ENCODE assay signal across 24 cellular contexts in genomic region chr5:135086326-135086725, GRCh38. TPM values are rescaled to one million over a fixed set of nuclear protein-coding genes. Genes with fewer than 3 reads are reported as not detected.
DNase-seq lines count a peak whose midpoint lies in the region; ATAC-seq, FAIRE-seq and TF ChIP-seq lines count a peak whose summit lies in the region.
"Had no signal": no experiment of that assay in that cellular context is flagged by ENCODE, and none has a peak within 500 bp of the region (broad histone marks: within the 10 kb centered on the region; RNA-seq: fewer than 3 reads in every experiment).

No MANE protein-coding gene starts in this region.

- H2BK120ac ChIP-seq in H1 (replicated peaks; ENCODE audit: low read depth, low read length), result no peak overlapping the region

- no peak overlapping the region for H3K4ac ChIP-seq in H1 (replicated peaks; ENCODE audit: insufficient read length, low read depth, low read length)

- H3K18ac ChIP-seq in H1 (ENCODE audit: extremely low read depth, low read length), result no peak overlapping the region

- no peaks in the 10 kb centered on the region for H4K20me1 ChIP-seq in PC-9 (ENCODE audit: insufficient read depth)
- H4K20me1 ChIP-seq in H1 (replicated peaks in 1 of 2; ENCODE audit: control insufficient read depth in 1 of 2, insufficient read depth in 2 of 2, low read length in 2 of 2), result no peaks in the 10 kb centered on the region
- H4K20me1 ChIP-seq: BLaER1 treated with 17β-estradiol and CSF1 and Interleukin-3, amounts not matched to agents 10 nM and 100 nM had no signal

- WGBS in H1 (ENCODE audit: extremely low coverage in 1 of 2, insufficient coverage in 1 of 2, insufficient read length in 1 of 2, insufficient replicate concordance in 2 of 2, low coverage in 1 of 2, low lambda C conversion rate in 2 of 2, missing lambda C conversion rate in 1 of 2), 2 experiments, result 97% methylated on average over 8 of the region's 8 CpGs; no CpG with 5 or more reads in 1 of the 2 experiments

- peak overlapping the region; percentile 76 for H3K4me2 ChIP-seq in PC-9
- H3K4me2 ChIP-seq in H1 (ENCODE audit: insufficient read depth in 1 of 2, low read depth in 2 of 2, low read length in 2 of 2), result no peak overlapping the region
- H3K4me2 ChIP-seq: BLaER1 treated with 17β-estradiol and CSF1 and Interleukin-3, amounts not matched to agents 10 nM and 100 nM had no signal

- no peak overlapping the region for H2BK15ac ChIP-seq in H1 (ENCODE audit: low read length)

- H3K4me1 Mint-ChIP-seq in progenitor cell of endocrine pancreas (ENCODE audit: low read depth), result no peaks in the 10 kb centered on the region

- H3K36me3 ChIP-seq in PC-9 (ENCODE audit: low read depth) (peaks cover 5% of the 10 kb centered on the region; the same call in 1 of the 2 replicates), H1 (ENCODE audit: control insufficient read depth in 2 of 4, insufficient read depth in 4 of 4, low read length in 3 of 4) (no peaks in the 10 kb centered on the region)
- H3K36me3 ChIP-seq: BLaER1 treated with 17β-estradiol and CSF1 and Interleukin-3, amounts not matched to agents 10 nM and 100 nM; HAP-1 had no signal

- no peak for TF ChIP-seq RAD21 in H1 (IDR thresholded peaks at IDR 0.05 in 1 of 2, conservative IDR thresholded peaks at IDR 0.05 in 1 of 2; ENCODE audit: low read depth in 2 of 2, low read length in 2 of 2)

- no peaks in the 10 kb centered on the region for H3K9me2 ChIP-seq in PC-9 (ENCODE audit: insufficient read depth)

- no peak for ATAC-seq in sciatic nerve
- no peak for ATAC-seq in GM19397 (IDR thresholded peaks at IDR 0.05; ENCODE audit: unreplicated experiment)
- ATAC-seq: CD8-positive, alpha-beta T cell; HepG2 had no signal

- H3K27me3 ChIP-seq in PC-9 (ENCODE audit: insufficient read depth, low read depth), result no peaks in the 10 kb centered on the region
- no peaks in the 10 kb centered on the region; a peak in 1 of 7 replicates for H3K27me3 ChIP-seq in H1 (replicated peaks in 1 of 4; ENCODE audit: control insufficient read depth in 3 of 4, extremely low read depth in 1 of 4, insufficient read depth in 3 of 4, low read length in 3 of 4)
- H3K27me3 ChIP-seq: BLaER1 treated with 17β-estradiol and CSF1 and Interleukin-3, amounts not matched to agents 10 nM and 100 nM had no signal

- intact Hi-C loops in PC-9 (cut with micrococcal nuclease; ENCODE audit: unreplicated experiment), result loop anchor here (10.0 kb wide), 1 partner anchor 52 kb away; the partner anchor contains the start of gene PITX1
- intact Hi-C loops in sciatic nerve (cut with DNase I), result no loop called here

- no peak for TF ChIP-seq POLR2A in H1 (IDR thresholded peaks at IDR 0.05; ENCODE audit: control extremely low read depth in 1 of 2, low read depth in 2 of 2, low read length in 2 of 2)

- H3K27ac Mint-ChIP-seq in progenitor cell of endocrine pancreas, result no peak overlapping the region
- H3K27ac Mint-ChIP-seq: CD8-positive, alpha-beta T cell had no signal

- H3K14ac ChIP-seq in H1 (ENCODE audit: insufficient read length), result no peak overlapping the region

- TF ChIP-seq EP300 in H1 (IDR thresholded peaks at IDR 0.05; ENCODE audit: borderline replicate concordance in 1 of 2, low read depth in 2 of 2, low read length in 2 of 2), result no peak

- H2AK5ac ChIP-seq in H1 (ENCODE audit: low read depth, low read length), result no peak overlapping the region

- POLR2A ChIA-PET in PC-9 (lab: Charles Lee; ENCODE audit: unreplicated experiment) (interaction anchor here (0.7 kb wide), 1 partner anchor 102 kb away, joined by 6 read pairs; no protein-coding TSS in a partner anchor), H1 (lab: Charles Lee; ENCODE audit: partially characterized antibody) (no interaction called here)

- H3K79me1 ChIP-seq in H1 (ENCODE audit: low read depth, low read length), result no peaks in the 10 kb centered on the region

- peaks cover 2% of the 10 kb centered on the region for H3K36me3 Mint-ChIP-seq in progenitor cell of endocrine pancreas (ENCODE audit: insufficient read depth)
- H3K36me3 Mint-ChIP-seq: CD8-positive, alpha-beta T cell had no signal

- peaks cover 13% of the 10 kb centered on the region for H3K27me3 Mint-ChIP-seq in progenitor cell of endocrine pancreas

- H3K23ac ChIP-seq in H1 (ENCODE audit: insufficient read length), result no peak overlapping the region

- H4K5ac ChIP-seq in H1 (ENCODE audit: insufficient read length, low read depth, low read length), result no peak overlapping the region

- peaks cover 5% of the 10 kb centered on the region; the same call in 1 of the 2 replicates for H3K9me3 ChIP-seq in PC-9 (ENCODE audit: insufficient read depth, low read depth)
- peaks cover 0 to 4% of the 10 kb centered on the region in 2 experiments; a peak in 1 of 4 replicates for H3K9me3 ChIP-seq in H1 (ENCODE audit: insufficient read depth in 2 of 2, low read depth in 1 of 2, low read length in 1 of 2)
- H3K9me3 ChIP-seq: HAP-1 had no signal

- peaks cover 29% of the 10 kb centered on the region for H3F3A ChIP-seq in PC-9 (ENCODE audit: insufficient read depth, low read depth)

- H2BK12ac ChIP-seq in H1 (ENCODE audit: low read depth, low read length), result no peak overlapping the region

- H4K91ac ChIP-seq in H1 (replicated peaks; ENCODE audit: insufficient read length, low read length), result no peak overlapping the region

- TF ChIP-seq CTCF in PC-9 (conservative IDR thresholded peaks at IDR 0.05) (no peak), H1 (IDR thresholded peaks at IDR 0.05; ENCODE audit: control extremely low read depth in 1 of 3, insufficient read depth in 1 of 3, low read depth in 1 of 3, low read length in 3 of 3) (no peak), progenitor cell of endocrine pancreas (IDR thresholded peaks at IDR 0.05; ENCODE audit: unreplicated experiment) (no peak)

- FAIRE-seq in H1 (lab: Jason Lieb, UNC), result no peak
- FAIRE-seq: GM12891, HepG2 had no signal

- DNase-seq in PC-9, result no peak
- no peak for DNase-seq in H1 (ENCODE audit: low read depth in 1 of 2, low spot score in 2 of 2)
- peak; percentile 37 for DNase-seq in sciatic nerve (ENCODE audit: low spot score)
- no peak for DNase-seq in COLO829 (ENCODE audit: low spot score)
- no peak for DNase-seq in progenitor cell of endocrine pancreas (ENCODE audit: low spot score, unreplicated experiment)
- DNase-seq in activated effector memory CD4-positive, alpha-beta T cell treated with anti-CD3 and anti-CD28 coated beads, Interleukin-2, amount 50 U/mL, for 16 hours, result no peak
- DNase-seq: Calu3; CD8-positive, alpha-beta T cell; DMS153; KG1; NCI-H1092; NCI-H1436 treated with DMSO at 0.1 percent for 48 hours; NCI-H2029 treated with DMSO at 0.1 percent for 48 hours; NCI-H510A treated with DMSO at 0.1 percent for 48 hours; NCI-H82; SHP77 treated with DMSO at 0.1 percent for 48 hours had no signal

- no peak overlapping the region for H3K4me3 Mint-ChIP-seq in progenitor cell of endocrine pancreas (ENCODE audit: low read depth)
- H3K4me3 Mint-ChIP-seq: CD8-positive, alpha-beta T cell had no signal

- no TSS peak for BruUV-seq in PC-9 (replicated peaks; lab: Mats Ljungman, UMichigan)

- peaks cover 48% of the 10 kb centered on the region for H3K4me1 ChIP-seq in PC-9 (replicated peaks; ENCODE audit: insufficient read depth)
- H3K4me1 ChIP-seq in H1 (replicated peaks in 1 of 4; ENCODE audit: control insufficient read depth in 3 of 4, insufficient read depth in 4 of 4, low read length in 3 of 4), result no peaks in the 10 kb centered on the region
- H3K4me1 ChIP-seq: BLaER1 treated with 17β-estradiol and CSF1 and Interleukin-3, amounts not matched to agents 10 nM and 100 nM; HAP-1 had no signal

- no peak overlapping the region for H2AFZ ChIP-seq in PC-9
- H2AFZ ChIP-seq in H1 (ENCODE audit: low read length), result no peak overlapping the region
- H2AFZ ChIP-seq: GM23248 had no signal

- peak overlapping the region; percentile 97 for H3K27ac ChIP-seq in PC-9
- no peak overlapping the region for H3K27ac ChIP-seq in H1 (ENCODE audit: low read depth, low read length)
- H3K27ac ChIP-seq: BLaER1 treated with 17β-estradiol and CSF1 and Interleukin-3, amounts not matched to agents 10 nM and 100 nM; GM23248; HL-60; SK-N-MC had no signal

- H3K9me3 Mint-ChIP-seq in progenitor cell of endocrine pancreas (ENCODE audit: low read depth), result peaks cover 10% of the 10 kb centered on the region

- H3K79me2 ChIP-seq in PC-9 (ENCODE audit: low read depth) (no peaks in the 10 kb centered on the region), H1 (ENCODE audit: control insufficient read depth in 1 of 2, insufficient read depth in 2 of 2, low read length in 2 of 2) (no peaks in the 10 kb centered on the region)

- peak overlapping the region; percentile 3; the same call in 1 of the 2 replicates for H4K8ac ChIP-seq in H1 (ENCODE audit: extremely low read depth, insufficient read depth, low read length)

- H3K9ac ChIP-seq in H1 (replicated peaks in 1 of 4; ENCODE audit: extremely low read depth in 1 of 4, low read depth in 3 of 4, low read length in 3 of 4), result no peak overlapping the region
- H3K9ac ChIP-seq: BLaER1 treated with 17β-estradiol and CSF1 and Interleukin-3, amounts not matched to agents 10 nM and 100 nM; GM23248 had no signal

- CTCF ChIA-PET in PC-9 (lab: Charles Lee), result no interaction called here
- CTCF ChIA-PET in H1 (lab: Charles Lee; ENCODE audit: partially characterized antibody), result interaction anchor here (0.5 to 2.2 kb wide), 4 partner anchors 67 to 368 kb away, joined by 3 to 7 read pairs (median 3); no protein-coding TSS in a partner anchor

- H3K56ac ChIP-seq in H1 (replicated peaks; ENCODE audit: insufficient read length, low read depth, low read length), result no peak overlapping the region

- no peaks in the 10 kb centered on the region for H3K23me2 ChIP-seq in H1 (ENCODE audit: low read depth, low read length)

- no peak overlapping the region for H2BK20ac ChIP-seq in H1 (ENCODE audit: low read length)

- H3K4me3 ChIP-seq in PC-9 (no peak overlapping the region), H1 (ENCODE audit: extremely low read depth in 1 of 4, insufficient read depth in 2 of 4, low read depth in 3 of 4, low read length in 4 of 4) (no peak overlapping the region)
- H3K4me3 ChIP-seq: BLaER1 treated with 17β-estradiol and CSF1 and Interleukin-3, amounts not matched to agents 10 nM and 100 nM; GM23248; HAP-1; SK-N-MC had no signal

- H2BK5ac ChIP-seq in H1 (ENCODE audit: low read depth, low read length), result no peak overlapping the region

TF ChIP-seq in H1, 55 proteins besides CTCF, POLR2A, EP300 and RAD21 (continues in another document):
- no peak for TF ChIP-seq POLR2AphosphoS5 (IDR thresholded peaks at IDR 0.05; ENCODE audit: low read depth, low read length)
- no peak for TF ChIP-seq TAF1 (IDR thresholded peaks at IDR 0.05; ENCODE audit: low read depth, low read length)

RNA-seq across cellular contexts. Expression of gene PITX1, which starts 52.3 kb away (rescaled TPM):
- total RNA-seq in PC-9 (2021), result 27.8 and 38.9 TPM in 2 replicates
- total RNA-seq in H1 (2021; fragmentation: NEBNext Ultra II Directional; extraction: Animal tissue kit (Norgen Biotek cat#: 25700)), result not detected in 2 replicates
- 0.03 and 0.05 TPM in 2 replicates for polyA plus RNA-seq in H1 (2011; rRNA removed)
- 0.05 TPM for polyA plus RNA-seq in H1 (2011; cell fraction: cytosol; rRNA removed)
- 0.06 TPM for polyA plus RNA-seq in H1 (2011; cell fraction: nucleus; rRNA removed)
- not detected in 4 replicates for polyA plus RNA-seq in H1 (2012, experiment 1 of 2)
- polyA plus RNA-seq in H1 (2012, experiment 2 of 2), result not detected
- polyA plus RNA-seq in H1 (2013, experiment 1 of 2), result 0.04 TPM
- 0.06 TPM for polyA plus RNA-seq in H1 (2013, experiment 2 of 2)
- polyA minus RNA-seq in H1 (2011; rRNA and poly(A)+ RNA removed), result not detected in 2 replicates
- polyA minus RNA-seq in H1 (2011; cell fraction: cytosol; rRNA and poly(A)+ RNA removed), result 0.88 TPM
- 0.70 TPM for polyA minus RNA-seq in H1 (2011; cell fraction: nucleus; rRNA and poly(A)+ RNA removed)
- 3.6 TPM for total RNA-seq in sciatic nerve
- total RNA-seq in progenitor cell of endocrine pancreas, result 12.5 and 16.2 TPM in 2 replicates
- total RNA-seq: CD8-positive, alpha-beta T cell; GM23248 had no signal
- polyA plus RNA-seq: GM23248 had no signal
